8 cellular contexts compared by ENCODE assay signal in the genomic region with DNA sequence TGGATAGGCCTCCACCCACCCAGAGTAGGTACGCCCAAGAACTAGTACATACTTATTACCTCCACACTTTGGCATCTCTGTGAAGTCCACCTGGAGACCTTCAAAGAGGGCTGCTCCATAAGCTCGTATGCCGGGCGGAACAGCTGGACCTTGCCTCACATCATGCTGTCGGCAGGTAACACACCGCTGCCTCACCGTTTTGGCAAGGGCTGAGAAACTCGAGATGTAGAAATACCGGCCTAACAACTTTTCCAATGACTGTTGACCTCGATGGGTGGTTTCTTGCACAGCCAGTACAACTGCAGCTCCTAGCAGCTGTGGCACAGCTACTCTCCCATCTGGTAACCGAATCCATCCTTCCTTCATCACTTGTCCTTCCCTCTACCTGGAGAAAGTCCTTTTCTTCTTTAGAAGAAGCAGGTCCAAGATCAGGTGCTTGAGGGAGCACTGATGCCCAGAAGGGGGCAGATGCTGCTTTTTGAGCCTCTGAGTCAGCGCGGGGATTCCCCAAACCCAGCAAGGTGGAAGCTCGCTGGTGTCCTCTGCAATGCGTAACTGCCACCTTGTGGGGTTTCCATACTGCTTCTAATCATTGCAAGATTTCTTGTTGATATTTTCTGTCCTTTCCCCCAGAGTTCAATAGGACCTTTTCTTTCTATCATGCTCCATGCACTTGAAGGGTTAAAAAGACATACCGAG.
A peak's percentile ranks its signal among the peaks of the same experiment; 100 is the strongest.
DNase-seq lines count a peak whose midpoint lies in the region; ATAC-seq and TF ChIP-seq lines count a peak whose summit lies in the region.
"Not testable (repeated sequence)": the region's sequence is repeated elsewhere in the genome, so short reads cannot be mapped to it uniquely, and the experiment has no call there.

No MANE protein-coding gene starts in this region.

- H2AFZ ChIP-seq in OCI-LY1 (ENCODE audit: low read length); smooth muscle cell (ENCODE audit: low read depth): not testable (repeated sequence)

- H3K27me3 ChIP-seq in OCI-LY1 (ENCODE audit: insufficient read depth, low read length); foreskin keratinocyte; smooth muscle cell (ENCODE audit: low read depth): not testable (repeated sequence)

- H3K9me3 ChIP-seq in OCI-LY1 (ENCODE audit: low read length); smooth muscle cell (replicated peaks; ENCODE audit: low read depth): not testable (repeated sequence)

- H3K27ac ChIP-seq in OCI-LY1 (ENCODE audit: low read depth, low read length, poor library complexity, severe bottlenecking); foreskin keratinocyte; smooth muscle cell (ENCODE audit: low read depth): not testable (repeated sequence)

- not testable (repeated sequence) for H3K36me3 ChIP-seq in OCI-LY1 (ENCODE audit: insufficient read depth, low read length); smooth muscle cell (ENCODE audit: low read depth)

- not testable (repeated sequence) for H3K36me3 Mint-ChIP-seq in activated CD4-positive, alpha-beta T cell treated with anti-CD3 and anti-CD28 coated beads, Interleukin-2, amount 10 ng/mL, durations not matched to agents 7 days and 5 days (ENCODE audit: low read depth)

- DNase-seq in DMS153 (lab: John Stamatoyannopoulos, UW): peak; percentile 49
- peak; percentile 79 for DNase-seq in HT-29 (ENCODE audit: low spot score)
- DNase-seq in activated CD4-positive, alpha-beta T cell treated with anti-CD3 and anti-CD28 coated beads, Interleukin-2, amount 10 ng/mL, durations not matched to agents 7 days and 5 days: peak; percentile 34
- DNase-seq in activated naive CD4-positive, alpha-beta T cell treated with anti-CD3 and anti-CD28 coated beads, Interleukin-2, amount 50 U/mL, for 16 hours: peak; percentile 47
- peak; percentile 7 to 43 for DNase-seq in foreskin keratinocyte
- DNase-seq in smooth muscle cell (lab: John Stamatoyannopoulos, UW; ENCODE audit: unreplicated experiment): not testable (repeated sequence)
- peak; percentile 68 for DNase-seq in stimulated activated CD8-positive, alpha-beta memory T cell treated with anti-CD3 and anti-CD28 coated beads, Interleukin-4, amount 100 ng/mL, for 48 hours

- not testable (repeated sequence) for H3K9me3 Mint-ChIP-seq in activated CD4-positive, alpha-beta T cell treated with anti-CD3 and anti-CD28 coated beads, Interleukin-2, amount 10 ng/mL, durations not matched to agents 7 days and 5 days

- H3K4me3 Mint-ChIP-seq in activated CD4-positive, alpha-beta T cell treated with anti-CD3 and anti-CD28 coated beads, Interleukin-2, amount 10 ng/mL, durations not matched to agents 7 days and 5 days: not testable (repeated sequence)

- not testable (repeated sequence) for H3K9me2 ChIP-seq in OCI-LY1 (ENCODE audit: low read depth, low read length)

- H3K4me2 ChIP-seq in OCI-LY1 (ENCODE audit: low read length); smooth muscle cell: not testable (repeated sequence)

- TF ChIP-seq CTCF in OCI-LY1 (IDR thresholded peaks at IDR 0.05; ENCODE audit: low read length) (peak; percentile 37; the same call in 1 of the 2 replicates), foreskin keratinocyte (conservative IDR thresholded peaks at IDR 0.05) (peak; percentile 51), smooth muscle cell (IDR thresholded peaks at IDR 0.05; ENCODE audit: borderline replicate concordance, insufficient read depth, poor library complexity, severe bottlenecking) (peak; percentile 15)

- H3K9ac ChIP-seq in OCI-LY1 (ENCODE audit: low read length); smooth muscle cell (ENCODE audit: low read depth): not testable (repeated sequence)

- not testable (repeated sequence) for H3K79me2 ChIP-seq in OCI-LY1 (ENCODE audit: insufficient read depth, low read length); smooth muscle cell (ENCODE audit: low read depth)

- not testable (repeated sequence) for H3K4me1 Mint-ChIP-seq in activated CD4-positive, alpha-beta T cell treated with anti-CD3 and anti-CD28 coated beads, Interleukin-2, amount 10 ng/mL, durations not matched to agents 7 days and 5 days

- H3K27ac Mint-ChIP-seq in activated CD4-positive, alpha-beta T cell treated with anti-CD3 and anti-CD28 coated beads, Interleukin-2, amount 10 ng/mL, durations not matched to agents 7 days and 5 days: not testable (repeated sequence)

- not testable (repeated sequence) for H3K4me1 ChIP-seq in OCI-LY1 (ENCODE audit: insufficient read depth, low read length, severe bottlenecking); foreskin keratinocyte; smooth muscle cell (ENCODE audit: low read depth)

- not testable (repeated sequence) for ATAC-seq in foreskin keratinocyte

- H3F3A ChIP-seq in OCI-LY1 (ENCODE audit: insufficient read depth, low read length); smooth muscle cell (ENCODE audit: low read depth): not testable (repeated sequence)

- CTCF ChIA-PET in activated CD4-positive, alpha-beta T cell treated with anti-CD3 and anti-CD28 coated beads, Interleukin-2, amount 10 ng/mL, durations not matched to agents 7 days and 5 days (lab: Charles Lee): not testable (repeated sequence)

- H3K27me3 Mint-ChIP-seq in activated CD4-positive, alpha-beta T cell treated with anti-CD3 and anti-CD28 coated beads, Interleukin-2, amount 10 ng/mL, durations not matched to agents 7 days and 5 days: not testable (repeated sequence)

- H4K20me1 ChIP-seq in OCI-LY1 (ENCODE audit: insufficient read depth, low read length); smooth muscle cell (ENCODE audit: low read depth): not testable (repeated sequence)

- 61% methylated on average over 16 of the region's 16 CpGs for WGBS in smooth muscle cell (ENCODE audit: low lambda C conversion rate)

- POLR2A ChIA-PET in activated CD4-positive, alpha-beta T cell treated with anti-CD3 and anti-CD28 coated beads, Interleukin-2, amount 10 ng/mL, durations not matched to agents 7 days and 5 days (lab: Charles Lee): not testable (repeated sequence)

- H3K4me3 ChIP-seq in OCI-LY1 (ENCODE audit: low read depth, low read length, poor library complexity, severe bottlenecking); smooth muscle cell: not testable (repeated sequence)
